1 cellular context compared by ENCODE assay signal in genomic region chr6:166169549-166170421, GRCh38.
A peak's percentile ranks its signal among the peaks of the same experiment; 100 is the strongest.
TF ChIP-seq lines count a peak whose summit lies in the region.

No MANE protein-coding gene starts in this region.

TF ChIP-seq in HepG2, 621 proteins besides CTCF, POLR2A, EP300 and RAD21:
- TF ChIP-seq EZH2 (conservative IDR thresholded peaks at IDR 0.05; ENCODE audit: low read depth, low read length) (peak; percentile 85; the same call in 1 of the 2 replicates), SNAPC4 (CRISPR knock-in tag; IDR thresholded peaks at IDR 0.05) (no peak)
